ENCODE assay signal across 16 cellular contexts in the genomic region with DNA sequence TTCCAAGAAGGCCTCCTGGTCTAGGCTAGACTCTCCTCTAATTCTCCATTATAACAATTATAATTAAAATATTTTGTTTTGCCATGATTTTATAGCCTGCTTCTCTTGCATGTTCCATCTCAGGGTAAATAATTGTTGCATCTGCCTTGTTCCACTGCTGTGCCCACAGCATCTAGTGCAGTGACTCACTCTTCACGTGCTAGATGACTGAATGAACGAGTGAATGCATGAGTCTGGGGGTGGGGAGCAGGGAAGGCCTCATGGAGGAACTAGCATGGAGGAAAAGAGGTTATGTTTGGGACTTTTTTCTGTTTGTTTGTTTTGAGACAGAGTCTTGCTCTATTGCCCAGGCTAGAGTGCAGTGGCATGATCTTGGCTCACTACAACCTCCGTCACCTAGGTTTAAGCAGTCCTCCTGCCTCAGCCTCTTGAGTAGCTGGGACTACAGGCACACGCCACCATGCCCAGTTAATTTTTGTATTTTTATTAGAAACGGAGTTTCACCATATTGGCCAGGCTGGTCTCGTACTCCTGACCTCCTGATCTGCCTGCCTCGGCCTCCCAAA. TPM values are rescaled to one million over a fixed set of nuclear protein-coding genes. Genes with fewer than 3 reads are reported as not detected.
A peak's percentile ranks its signal among the peaks of the same experiment; 100 is the strongest.
DNase-seq lines count a peak whose midpoint lies in the region; ATAC-seq, FAIRE-seq and TF ChIP-seq lines count a peak whose summit lies in the region.
"Had no signal": no experiment of that assay in that cellular context is flagged by ENCODE, and none has a peak within 500 bp of the region (broad histone marks: within the 10 kb centered on the region; RNA-seq: fewer than 3 reads in every experiment).

No MANE protein-coding gene starts in this region.

- H3K4me1 Mint-ChIP-seq in activated T-cell treated with anti-CD3 and anti-CD28 coated beads, Interleukin-2, amount 50 U/mL, for 24 hours (ENCODE audit: low read depth): peaks cover 7% of the 10 kb centered on the region

- no peaks in the 10 kb centered on the region for H3K9me3 Mint-ChIP-seq in activated T-cell treated with anti-CD3 and anti-CD28 coated beads, Interleukin-2, amount 50 U/mL, for 24 hours
- H3K9me3 Mint-ChIP-seq: neural crest cell had no signal

- peaks cover 65% of the 10 kb centered on the region for H3K27me3 Mint-ChIP-seq in activated T-cell treated with anti-CD3 and anti-CD28 coated beads, Interleukin-2, amount 50 U/mL, for 24 hours

- H3K36me3 Mint-ChIP-seq in activated T-cell treated with anti-CD3 and anti-CD28 coated beads, Interleukin-2, amount 50 U/mL, for 24 hours (ENCODE audit: low read depth): no peaks in the 10 kb centered on the region

- no peak for TF ChIP-seq CTCF in epithelial cell of proximal tubule (conservative IDR thresholded peaks at IDR 0.05; ENCODE audit: low read depth, low read length)

- no peak for ATAC-seq in GM19455 (IDR thresholded peaks at IDR 0.05; ENCODE audit: unreplicated experiment)

- no peak overlapping the region for H3K4me3 Mint-ChIP-seq in activated T-cell treated with anti-CD3 and anti-CD28 coated beads, Interleukin-2, amount 50 U/mL, for 24 hours
- H3K4me3 Mint-ChIP-seq: neural crest cell had no signal

- no peak for TF ChIP-seq POLR2A in H54 (IDR thresholded peaks at IDR 0.05; ENCODE audit: low read depth, low read length)

- FAIRE-seq in H54 (lab: Jason Lieb, UNC): peak; percentile 38

- peak; percentile 60 for DNase-seq in H54 (ENCODE audit: insufficient read length, low spot score)
- DNase-seq in RPMI7951 (ENCODE audit: low read depth): peak; percentile 62
- peak; percentile 80 for DNase-seq in epithelial cell of proximal tubule (ENCODE audit: low read depth)
- DNase-seq in renal cortical epithelial cell (ENCODE audit: low read depth): peak; percentile 93
- DNase-seq in activated CD8-positive, alpha-beta memory T cell treated with anti-CD3 and anti-CD28 coated beads, Interleukin-2, amount 50 U/mL, for 4 hours: no peak
- no peak for DNase-seq in T-helper 2 cell
- no peak for DNase-seq in activated T-cell treated with anti-CD3 and anti-CD28 coated beads, Interleukin-2, amount 50 U/mL, for 24 hours
- DNase-seq: activated CD4-positive, alpha-beta T cell treated with anti-CD3 and anti-CD28 coated beads, Interleukin-2, amount 50 U/mL, for 48 hours; activated gamma-delta T cell; GOT3; tibial artery had no signal

- H3K4me3 ChIP-seq in epithelial cell of proximal tubule (ENCODE audit: low read depth, low read length): no peak overlapping the region
- H3K4me3 ChIP-seq: tibial artery had no signal

- H3K27ac Mint-ChIP-seq in activated T-cell treated with anti-CD3 and anti-CD28 coated beads, Interleukin-2, amount 50 U/mL, for 24 hours: no peak overlapping the region

RNA-seq across cellular contexts. Expression of a gene that starts 5.2 kb away (rescaled TPM):
- 41.9 and 47.0 TPM in 2 replicates for total RNA-seq in RPMI7951 (2014; rRNA removed; shearing (Covaris generic))
- total RNA-seq in epithelial cell of proximal tubule (36.2 and 39.4 TPM in 2 replicates), renal cortical epithelial cell (11.1 and 29.1 TPM in 2 replicates)

RNA-seq across cellular contexts. Expression of a gene that starts 34.3 kb away (rescaled TPM):
- total RNA-seq in RPMI7951 (2014; rRNA removed; shearing (Covaris generic)): not detected in 2 replicates
- total RNA-seq in epithelial cell of proximal tubule (0.58 and 1.4 TPM in 2 replicates), renal cortical epithelial cell (0.05 TPM in 1 of 2 replicates, not detected in the other)
- total RNA-seq: chondrocyte, liver, neural crest cell, skeletal muscle tissue had no signal

Comparison
In these comparisons a context has a peak if more than half of its experiments do, and no peak if none do; other contexts are left out.
1. DNase-seq: peak in H54 (single experiment), RPMI7951 (single experiment), epithelial cell of proximal tubule (single experiment) and renal cortical epithelial cell (single experiment); none in activated CD8-positive, alpha-beta memory T cell treated with anti-CD3 and anti-CD28 coated beads, Interleukin-2, amount 50 U/mL, for 4 hours (single experiment), T-helper 2 cell (0 of 5) and activated T-cell treated with anti-CD3 and anti-CD28 coated beads, Interleukin-2, amount 50 U/mL, for 24 hours (single experiment).